In the genomic region with DNA sequence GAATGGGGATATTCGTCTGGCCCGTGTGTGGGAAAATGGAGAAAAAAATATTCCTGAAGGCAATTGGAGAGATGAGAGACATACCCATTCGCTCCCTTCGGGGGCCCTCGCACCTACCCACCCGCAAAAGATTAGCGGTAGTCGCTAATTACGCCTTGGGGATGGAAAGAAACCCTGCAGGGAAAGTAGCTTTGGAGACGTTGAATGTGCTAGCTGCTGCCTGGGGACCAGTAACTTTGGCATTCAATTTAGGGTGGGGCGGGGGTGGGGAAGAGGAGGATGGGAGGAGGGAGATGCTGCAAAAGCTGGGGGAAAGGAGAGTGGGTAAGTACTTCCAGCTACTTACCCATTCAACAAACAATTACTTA, we compare ENCODE assay signal across 9 cellular contexts. TPM values are rescaled to one million over a fixed set of nuclear protein-coding genes. Genes with fewer than 3 reads are reported as not detected.
A peak's percentile ranks its signal among the peaks of the same experiment; 100 is the strongest.
DNase-seq lines count a peak whose midpoint lies in the region; ATAC-seq, FAIRE-seq and TF ChIP-seq lines count a peak whose summit lies in the region.
"Had no signal": no experiment of that assay in that cellular context is flagged by ENCODE, and none has a peak within 500 bp of the region (broad histone marks: within the 10 kb centered on the region; RNA-seq: fewer than 3 reads in every experiment).

No MANE protein-coding gene starts in this region.

- peaks cover 24% of the 10 kb centered on the region for H3K4me1 Mint-ChIP-seq in T-helper 1 cell treated with Interleukin-12 subunit alpha and Interleukin-12 subunit beta and Interleukin-4 antibody, amounts not matched to agents 30 μg/mL and 1 μg/mL, for 36 hours (ENCODE audit: low read depth)
- H3K4me1 Mint-ChIP-seq in activated CD8-positive, alpha-beta T cell treated with anti-CD3 and anti-CD28 coated beads, Interleukin-2, amount 10 ng/mL, durations not matched to agents 7 days and 5 days (ENCODE audit: low read depth) = peaks cover 22% of the 10 kb centered on the region

- H3K27me3 Mint-ChIP-seq in T-helper 1 cell treated with Interleukin-12 subunit alpha and Interleukin-12 subunit beta and Interleukin-4 antibody, amounts not matched to agents 30 μg/mL and 1 μg/mL, for 36 hours (ENCODE audit: low read depth) = no peaks in the 10 kb centered on the region
- no peaks in the 10 kb centered on the region for H3K27me3 Mint-ChIP-seq in activated CD8-positive, alpha-beta T cell treated with anti-CD3 and anti-CD28 coated beads, Interleukin-2, amount 10 ng/mL, durations not matched to agents 7 days and 5 days (ENCODE audit: low read depth)

- POLR2A ChIA-PET in activated CD8-positive, alpha-beta T cell treated with anti-CD3 and anti-CD28 coated beads, Interleukin-2, amount 10 ng/mL, durations not matched to agents 7 days and 5 days (lab: Charles Lee) = interaction anchor here (1.2 kb wide), 1 partner anchor 58 kb away, joined by 3 read pairs; a partner anchor contains a TSS

- no peaks in the 10 kb centered on the region for H3K36me3 ChIP-seq in kidney epithelial cell (ENCODE audit: control insufficient read depth, insufficient read depth, low read length)

- no peak for DNase-seq in T-helper 1 cell
- no peak for DNase-seq in activated CD8-positive, alpha-beta T cell treated with anti-CD3 and anti-CD28 coated beads, Interleukin-2, amount 10 ng/mL, durations not matched to agents 7 days and 5 days
- DNase-seq in kidney epithelial cell (ENCODE audit: low read depth) = no peak
- peak; percentile 5 for DNase-seq in urothelium cell line (ENCODE audit: low spot score)
- no peak for DNase-seq in AG08396 (ENCODE audit: low spot score)
- DNase-seq in occipital lobe (lab: John Stamatoyannopoulos, UW) = no peak

- H3K27ac Mint-ChIP-seq in T-helper 1 cell treated with Interleukin-12 subunit alpha and Interleukin-12 subunit beta and Interleukin-4 antibody, amounts not matched to agents 30 μg/mL and 1 μg/mL, for 36 hours = peak overlapping the region; percentile 83
- H3K27ac Mint-ChIP-seq in activated CD8-positive, alpha-beta T cell treated with anti-CD3 and anti-CD28 coated beads, Interleukin-2, amount 10 ng/mL, durations not matched to agents 7 days and 5 days = peak overlapping the region; percentile 81

- CTCF ChIA-PET in activated CD8-positive, alpha-beta T cell treated with anti-CD3 and anti-CD28 coated beads, Interleukin-2, amount 10 ng/mL, durations not matched to agents 7 days and 5 days (lab: Charles Lee) = no interaction called here

- no peaks in the 10 kb centered on the region for H3K27me3 ChIP-seq in kidney epithelial cell (ENCODE audit: control insufficient read depth, insufficient read depth, low read length)

- H3K36me3 Mint-ChIP-seq in T-helper 1 cell treated with Interleukin-12 subunit alpha and Interleukin-12 subunit beta and Interleukin-4 antibody, amounts not matched to agents 30 μg/mL and 1 μg/mL, for 36 hours (ENCODE audit: low read depth) = peaks cover 9% of the 10 kb centered on the region
- peaks cover 16% of the 10 kb centered on the region for H3K36me3 Mint-ChIP-seq in activated CD8-positive, alpha-beta T cell treated with anti-CD3 and anti-CD28 coated beads, Interleukin-2, amount 10 ng/mL, durations not matched to agents 7 days and 5 days (ENCODE audit: low read depth)

- peak overlapping the region; percentile 49 for H3K4me3 ChIP-seq in kidney epithelial cell (ENCODE audit: low read depth, low read length)

- H3K4me3 Mint-ChIP-seq in T-helper 1 cell treated with Interleukin-12 subunit alpha and Interleukin-12 subunit beta and Interleukin-4 antibody, amounts not matched to agents 30 μg/mL and 1 μg/mL, for 36 hours = peak overlapping the region; percentile 98
- H3K4me3 Mint-ChIP-seq in activated CD8-positive, alpha-beta T cell treated with anti-CD3 and anti-CD28 coated beads, Interleukin-2, amount 10 ng/mL, durations not matched to agents 7 days and 5 days = peak overlapping the region; percentile 94

- FAIRE-seq in urothelium cell line (lab: Jason Lieb, UNC) = no peak
- FAIRE-seq: A204.1 had no signal

- peaks cover 12% of the 10 kb centered on the region for H3K9me3 Mint-ChIP-seq in T-helper 1 cell treated with Interleukin-12 subunit alpha and Interleukin-12 subunit beta and Interleukin-4 antibody, amounts not matched to agents 30 μg/mL and 1 μg/mL, for 36 hours
- H3K9me3 Mint-ChIP-seq in activated CD8-positive, alpha-beta T cell treated with anti-CD3 and anti-CD28 coated beads, Interleukin-2, amount 10 ng/mL, durations not matched to agents 7 days and 5 days (ENCODE audit: insufficient read depth) = no peaks in the 10 kb centered on the region

- peak; percentile 31 for ATAC-seq in HG02938 (IDR thresholded peaks at IDR 0.05; ENCODE audit: unreplicated experiment)
- no peak for ATAC-seq in activated CD8-positive, alpha-beta T cell treated with anti-CD3 and anti-CD28 coated beads, Interleukin-2, amount 10 ng/mL, durations not matched to agents 7 days and 5 days

- no peak for TF ChIP-seq CTCF in kidney epithelial cell (IDR thresholded peaks at IDR 0.05; ENCODE audit: insufficient read depth, low read length, poor library complexity, severe bottlenecking)

RNA-seq across cellular contexts. Expression of a gene that starts 0.4 kb away (rescaled TPM):
- total RNA-seq in activated CD8-positive, alpha-beta T cell treated with anti-CD3 and anti-CD28 coated beads, Interleukin-2, amount 10 ng/mL, durations not matched to agents 7 days and 5 days = 10 to 100 TPM; 15.6 to 18.7 TPM
- total RNA-seq in kidney epithelial cell (16.4 and 26.0 TPM in 2 replicates), occipital lobe (12.9 TPM)

RNA-seq across cellular contexts. Expression of a gene that starts 58.0 kb away (rescaled TPM):
- total RNA-seq in activated CD8-positive, alpha-beta T cell treated with anti-CD3 and anti-CD28 coated beads, Interleukin-2, amount 10 ng/mL, durations not matched to agents 7 days and 5 days = 1 to 10 TPM; 1.7 to 1.8 TPM
- total RNA-seq in kidney epithelial cell = 0.48 and 0.79 TPM in 2 replicates
- 5.0 TPM for total RNA-seq in occipital lobe
